12 cellular contexts compared by ENCODE assay signal in the genomic region with DNA sequence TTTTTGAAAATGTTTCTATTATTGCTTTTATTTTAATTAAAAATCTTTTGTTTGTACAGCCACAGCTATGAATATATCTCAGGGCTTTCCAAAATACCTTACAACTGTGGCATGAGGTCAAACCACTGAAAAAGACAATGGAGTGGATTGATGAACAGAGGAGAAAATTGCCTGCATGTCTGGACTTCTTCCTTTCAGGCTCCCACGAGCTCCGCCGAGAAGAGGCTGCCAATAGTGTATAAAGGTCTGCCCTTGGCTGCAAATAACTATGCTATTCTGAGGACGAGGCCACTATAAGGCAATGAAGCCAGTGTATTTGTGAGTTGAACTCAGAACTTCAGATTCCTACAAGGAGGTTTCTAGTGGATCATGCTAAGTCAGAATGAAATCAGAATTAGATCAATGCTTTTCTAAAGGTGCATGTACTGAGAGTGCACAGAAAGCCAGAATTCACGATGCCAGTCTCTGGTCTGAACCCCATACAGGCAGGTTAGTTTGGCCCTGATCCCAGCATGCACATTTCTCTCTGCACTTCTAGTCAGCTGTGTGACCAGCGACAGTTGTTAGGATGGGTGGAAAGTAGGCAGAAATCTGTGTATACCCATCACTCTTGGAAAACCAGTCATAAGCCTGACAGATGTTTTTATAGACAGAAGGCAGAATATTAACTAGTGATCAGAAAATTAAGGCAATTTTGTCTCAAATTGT. TPM values are rescaled to one million over a fixed set of nuclear protein-coding genes. Genes with fewer than 3 reads are reported as not detected.
A peak's percentile ranks its signal among the peaks of the same experiment; 100 is the strongest.
DNase-seq lines count a peak whose midpoint lies in the region; ATAC-seq and TF ChIP-seq lines count a peak whose summit lies in the region.
"Had no signal": no experiment of that assay in that cellular context is flagged by ENCODE, and none has a peak within 500 bp of the region (broad histone marks: within the 10 kb centered on the region; RNA-seq: fewer than 3 reads in every experiment).

No MANE protein-coding gene starts in this region.

- H3K4me1 ChIP-seq in HAP-1: peaks cover 25% of the 10 kb centered on the region
- H3K4me1 ChIP-seq in right cardiac atrium (ENCODE audit: control insufficient read depth, insufficient read depth, low read length): peaks cover 2% of the 10 kb centered on the region
- peaks cover 28 to 41% of the 10 kb centered on the region in 2 donors for H3K4me1 ChIP-seq in gastrocnemius medialis

- H3K9me3 ChIP-seq in HAP-1: no peaks in the 10 kb centered on the region
- no peaks in the 10 kb centered on the region for H3K9me3 ChIP-seq in right cardiac atrium (ENCODE audit: control insufficient read depth, low read length)
- H3K9me3 ChIP-seq in gastrocnemius medialis: no peaks in the 10 kb centered on the region

- peak overlapping the region in 3 of 5 experiments; percentile 56 to 83 (median 81) for H3K27ac Mint-ChIP-seq in brain
- H3K27ac Mint-ChIP-seq in activated CD8-positive, alpha-beta T cell treated with anti-CD3 and anti-CD28 coated beads for 36 hours: no peak overlapping the region
- H3K27ac Mint-ChIP-seq: activated CD4-positive, alpha-beta memory T cell treated with anti-CD3 and anti-CD28 coated beads, Interleukin-2, amount 10 ng/mL, durations not matched to agents 7 days and 5 days; dendritic cell treated with granulocyte-macrophage colony-stimulating factor and Interleukin-4, amounts not matched to agents 40 ng/mL and 50 ng/mL, for 4 days had no signal

- H3K4me3 ChIP-seq in HAP-1 (no peak overlapping the region), right cardiac atrium (ENCODE audit: low read length) (no peak overlapping the region), gastrocnemius medialis (no peak overlapping the region)

- peaks cover 23% of the 10 kb centered on the region for H3K4me1 Mint-ChIP-seq in brain
- H3K4me1 Mint-ChIP-seq in activated CD8-positive, alpha-beta T cell treated with anti-CD3 and anti-CD28 coated beads for 36 hours (ENCODE audit: low read depth): peaks cover 23% of the 10 kb centered on the region

- POLR2A ChIA-PET in activated CD8-positive, alpha-beta T cell treated with anti-CD3 and anti-CD28 coated beads for 36 hours (lab: Charles Lee): no interaction called here

- H3K27me3 Mint-ChIP-seq in brain: peaks cover 11% of the 10 kb centered on the region
- peaks cover 2% of the 10 kb centered on the region for H3K27me3 Mint-ChIP-seq in activated CD8-positive, alpha-beta T cell treated with anti-CD3 and anti-CD28 coated beads for 36 hours
- H3K27me3 Mint-ChIP-seq: dendritic cell treated with granulocyte-macrophage colony-stimulating factor and Interleukin-4, amounts not matched to agents 40 ng/mL and 50 ng/mL, for 4 days had no signal

- WGBS in right cardiac atrium: 20% methylated on average over 6 of the region's 6 CpGs

- no peak for TF ChIP-seq POLR2A in gastrocnemius medialis (IDR thresholded peaks at IDR 0.05)

- in situ Hi-C loops in HAP-1 (cut with MboI; ENCODE audit: low sequenced_read_pairs): no loop called here
- in situ Hi-C loops in gastrocnemius medialis (cut with MboI; ENCODE audit: low sequenced_read_pairs in 4 of 4): no loop called here

- no peaks in the 10 kb centered on the region for H3K36me3 ChIP-seq in HAP-1 (replicated peaks)
- H3K36me3 ChIP-seq in gastrocnemius medialis: no peaks in the 10 kb centered on the region

- intact Hi-C loops in right cardiac atrium (cut with DNase I) (no loop called here), gastrocnemius medialis (cut with DNase I; ENCODE audit: low total_unique reads) (loop anchor here (5.0 kb wide), 1 partner anchor 40 kb away; no protein-coding TSS in a partner anchor)
- intact Hi-C loops in activated CD8-positive, alpha-beta T cell treated with anti-CD3 and anti-CD28 coated beads for 36 hours (cut with micrococcal nuclease): no loop called here

- ATAC-seq in right cardiac atrium: peak; percentile 92 to 93
- peak; percentile 83 to 91 for ATAC-seq in gastrocnemius medialis
- ATAC-seq in GM18520 (IDR thresholded peaks at IDR 0.05; ENCODE audit: unreplicated experiment): no peak
- no peak for ATAC-seq in activated CD8-positive, alpha-beta T cell treated with anti-CD3 and anti-CD28 coated beads for 36 hours
- no peak for ATAC-seq in HG03520 (IDR thresholded peaks at IDR 0.05; ENCODE audit: unreplicated experiment)
- ATAC-seq: Panc1 had no signal

- H3K4me3 Mint-ChIP-seq in brain: no peak overlapping the region
- no peak overlapping the region for H3K4me3 Mint-ChIP-seq in activated CD8-positive, alpha-beta T cell treated with anti-CD3 and anti-CD28 coated beads for 36 hours
- H3K4me3 Mint-ChIP-seq: activated CD4-positive, alpha-beta memory T cell treated with anti-CD3 and anti-CD28 coated beads, Interleukin-2, amount 10 ng/mL, durations not matched to agents 7 days and 5 days; dendritic cell treated with granulocyte-macrophage colony-stimulating factor and Interleukin-4, amounts not matched to agents 40 ng/mL and 50 ng/mL, for 4 days had no signal

- DNase-seq in HAP-1 (ENCODE audit: low spot score in 2 of 2): peak; percentile 40 to 43
- peak; percentile 53 to 77 (median 76) for DNase-seq in right cardiac atrium
- peak; percentile 28 to 56 for DNase-seq in gastrocnemius medialis
- DNase-seq in SKM-1 (lab: John Stamatoyannopoulos, UW; ENCODE audit: unreplicated experiment): no peak
- DNase-seq in activated CD8-positive, alpha-beta T cell treated with anti-CD3 and anti-CD28 coated beads for 36 hours: no peak
- DNase-seq: activated CD4-positive, alpha-beta memory T cell treated with anti-CD3 and anti-CD28 coated beads, Interleukin-2, amount 10 ng/mL, durations not matched to agents 7 days and 5 days; KG1 had no signal

- CTCF ChIA-PET in activated CD8-positive, alpha-beta T cell treated with anti-CD3 and anti-CD28 coated beads for 36 hours (lab: Charles Lee): no interaction called here

- H3K27me3 ChIP-seq in HAP-1 (ENCODE audit: low read depth) (no peaks in the 10 kb centered on the region), right cardiac atrium (ENCODE audit: control insufficient read depth, insufficient read depth) (no peaks in the 10 kb centered on the region), gastrocnemius medialis (no peaks in the 10 kb centered on the region)

- peak overlapping the region; percentile 59 for H3K27ac ChIP-seq in right cardiac atrium (ENCODE audit: low read length)
- H3K27ac ChIP-seq in gastrocnemius medialis: peak overlapping the region; percentile 57 to 78 (median 64)

- no peaks in the 10 kb centered on the region for H3K9me3 Mint-ChIP-seq in brain
- H3K9me3 Mint-ChIP-seq in activated CD8-positive, alpha-beta T cell treated with anti-CD3 and anti-CD28 coated beads for 36 hours: no peaks in the 10 kb centered on the region
- H3K9me3 Mint-ChIP-seq: activated CD4-positive, alpha-beta memory T cell treated with anti-CD3 and anti-CD28 coated beads, Interleukin-2, amount 10 ng/mL, durations not matched to agents 7 days and 5 days; dendritic cell treated with granulocyte-macrophage colony-stimulating factor and Interleukin-4, amounts not matched to agents 40 ng/mL and 50 ng/mL, for 4 days had no signal

- TF ChIP-seq CTCF in brain (conservative IDR thresholded peaks at IDR 0.05) (no peak), gastrocnemius medialis (IDR thresholded peaks at IDR 0.05 in 4 of 5, conservative IDR thresholded peaks at IDR 0.05 in 1 of 5) (no peak)
- TF ChIP-seq CTCF in activated CD8-positive, alpha-beta T cell treated with anti-CD3 and anti-CD28 coated beads for 36 hours (IDR thresholded peaks at IDR 0.05): no peak

- no peaks in the 10 kb centered on the region for H3K36me3 Mint-ChIP-seq in brain
- no peaks in the 10 kb centered on the region for H3K36me3 Mint-ChIP-seq in activated CD8-positive, alpha-beta T cell treated with anti-CD3 and anti-CD28 coated beads for 36 hours (ENCODE audit: low read depth)

RNA-seq across cellular contexts. Expression of a gene that starts 42.7 kb away (rescaled TPM):
- polyA plus RNA-seq in brain (ENCODE audit: insufficient read depth, low read depth, low replicate concordance) (39.5 TPM), right cardiac atrium (150 TPM)
- total RNA-seq in right cardiac atrium (100 to 1,000 TPM in 1 of 4 donors, 10 to 100 TPM in 3; 79.8 to 110 (median 88.8) TPM), gastrocnemius medialis (100 to 1,000 TPM in 1 of 4 donors, 10 to 100 TPM in 3; 79.8 to 147 (median 91.5) TPM)
- 10 to 100 TPM; 15.9 to 17.6 TPM for total RNA-seq in activated CD8-positive, alpha-beta T cell treated with anti-CD3 and anti-CD28 coated beads for 36 hours

Comparison
In these comparisons a context has a peak if more than half of its experiments do, and no peak if none do; other contexts are left out.
1. DNase-seq: peak in HAP-1 (2 of 2), right cardiac atrium (3 of 3) and gastrocnemius medialis (2 of 2); none in SKM-1 (single experiment) and activated CD8-positive, alpha-beta T cell treated with anti-CD3 and anti-CD28 coated beads for 36 hours (single experiment).
2. ATAC-seq: peak in right cardiac atrium (2 of 2) and gastrocnemius medialis (2 of 2); none in GM18520 (single experiment), activated CD8-positive, alpha-beta T cell treated with anti-CD3 and anti-CD28 coated beads for 36 hours (single experiment) and HG03520 (single experiment).
3. RNA of a gene that starts 42.7 kb away (total RNA-seq): 79.8 to 110 TPM in right cardiac atrium and 79.8 to 147 TPM in gastrocnemius medialis; 15.9 to 17.6 TPM in activated CD8-positive, alpha-beta T cell treated with anti-CD3 and anti-CD28 coated beads for 36 hours; every median in the first group is over 4 times any median in the second.